Comparison of ENCODE assay signal across 8 cellular contexts in genomic region chr1:52127181-52128175, GRCh38. TPM values are rescaled to one million over a fixed set of nuclear protein-coding genes. Genes with fewer than 3 reads are reported as not detected.
DNase-seq lines count a peak whose midpoint lies in the region; ATAC-seq and TF ChIP-seq lines count a peak whose summit lies in the region.

No MANE protein-coding gene starts in this region.

- in situ Hi-C loops in astrocyte of the cerebellum (cut with HindIII; ENCODE audit: low sequenced_read_pairs): no loop called here

- peaks cover 3% of the 10 kb centered on the region for H3K27me3 Mint-ChIP-seq in Caco-2 (ENCODE audit: insufficient read depth, unreplicated experiment)
- H3K27me3 Mint-ChIP-seq in stimulated activated naive CD8-positive, alpha-beta T cell treated with anti-CD3 and anti-CD28 coated beads, Interleukin-15, amount 100 ng/mL, for 72 hours: peaks cover 18% of the 10 kb centered on the region

- H3K9me2 ChIP-seq in hepatocyte (replicated peaks; ENCODE audit: insufficient read depth): no peaks in the 10 kb centered on the region

- H3K36me3 Mint-ChIP-seq in Caco-2 (ENCODE audit: insufficient read depth, unreplicated experiment): no peaks in the 10 kb centered on the region

- H3K4me1 ChIP-seq in Caco-2 (no peaks in the 10 kb centered on the region), hepatocyte (ENCODE audit: insufficient read depth) (no peaks in the 10 kb centered on the region)

- H3K27ac Mint-ChIP-seq in Caco-2 (ENCODE audit: unreplicated experiment): no peak overlapping the region
- no peak overlapping the region for H3K27ac Mint-ChIP-seq in stimulated activated naive CD8-positive, alpha-beta T cell treated with anti-CD3 and anti-CD28 coated beads, Interleukin-15, amount 100 ng/mL, for 72 hours

- DNase-seq in Caco-2 (peak; percentile 37 to 48), HEK293T (ENCODE audit: extremely low spot score) (peak; percentile 55), NCI-H748 treated with DMSO at 0.1 percent for 48 hours (lab: John Stamatoyannopoulos, UW) (peak; percentile 50), astrocyte of the cerebellum (ENCODE audit: low read depth) (peak; percentile 62), hepatocyte (ENCODE audit: low spot score) (peak; percentile 61)
- DNase-seq in stimulated activated naive CD8-positive, alpha-beta T cell treated with anti-CD3 and anti-CD28 coated beads, Interleukin-15, amount 100 ng/mL, for 72 hours: no peak

- intact Hi-C loops in Caco-2 (cut with micrococcal nuclease; ENCODE audit: unreplicated experiment): loop anchor here (1.0 kb wide), 3 partner anchors 169 to 241 kb away; no protein-coding TSS in a partner anchor

- BruUV-seq in Caco-2 (replicated peaks; lab: Mats Ljungman, UMichigan): no TSS peak

- ATAC-seq in stimulated activated naive CD8-positive, alpha-beta T cell treated with anti-CD3 and anti-CD28 coated beads, Interleukin-15, amount 100 ng/mL, for 72 hours: peak; percentile 63
- no peak for ATAC-seq in GM21529 (IDR thresholded peaks at IDR 0.05; ENCODE audit: unreplicated experiment)
- no peak for ATAC-seq in HG03039 (IDR thresholded peaks at IDR 0.05; ENCODE audit: unreplicated experiment)

- no peaks in the 10 kb centered on the region for H3K79me2 ChIP-seq in hepatocyte

- H2AFZ ChIP-seq in hepatocyte: peak overlapping the region; percentile 19

- no peaks in the 10 kb centered on the region for H4K20me1 ChIP-seq in hepatocyte (ENCODE audit: insufficient read depth, poor library complexity, severe bottlenecking)

- TF ChIP-seq CTCF in Caco-2 (IDR thresholded peaks at IDR 0.05; ENCODE audit: insufficient read depth in 1 of 2, low read depth in 1 of 2, low read length in 1 of 2, severe bottlenecking in 1 of 2, unreplicated experiment in 1 of 2): peak; percentile 38 to 66
- TF ChIP-seq CTCF in astrocyte of the cerebellum (IDR thresholded peaks at IDR 0.05; ENCODE audit: low read depth, low read length, missing control alignments): peak; percentile 74
- peak; percentile 79 for TF ChIP-seq CTCF in hepatocyte (IDR thresholded peaks at IDR 0.05; ENCODE audit: poor library complexity)

- H3K4me3 ChIP-seq in Caco-2 (ENCODE audit: low read depth, low read length): no peak overlapping the region
- no peak overlapping the region for H3K4me3 ChIP-seq in astrocyte of the cerebellum (ENCODE audit: low read depth, low read length)
- H3K4me3 ChIP-seq in hepatocyte: no peak overlapping the region

- no peaks in the 10 kb centered on the region for H3K4me1 Mint-ChIP-seq in Caco-2 (ENCODE audit: low read depth, unreplicated experiment)
- peaks cover 7% of the 10 kb centered on the region for H3K4me1 Mint-ChIP-seq in stimulated activated naive CD8-positive, alpha-beta T cell treated with anti-CD3 and anti-CD28 coated beads, Interleukin-15, amount 100 ng/mL, for 72 hours

- no peaks in the 10 kb centered on the region for H3K9me3 Mint-ChIP-seq in Caco-2 (ENCODE audit: unreplicated experiment)
- H3K9me3 Mint-ChIP-seq in stimulated activated naive CD8-positive, alpha-beta T cell treated with anti-CD3 and anti-CD28 coated beads, Interleukin-15, amount 100 ng/mL, for 72 hours: no peaks in the 10 kb centered on the region

- H3K9me3 ChIP-seq in Caco-2 (no peaks in the 10 kb centered on the region; the same call in 1 of the 2 replicates), hepatocyte (ENCODE audit: low read depth) (no peaks in the 10 kb centered on the region)

- H3K36me3 ChIP-seq in Caco-2 (ENCODE audit: control insufficient read depth, insufficient read depth, low read length): no peaks in the 10 kb centered on the region
- H3K36me3 ChIP-seq in hepatocyte (replicated peaks; ENCODE audit: insufficient read depth, low read depth): no peaks in the 10 kb centered on the region

- no peak overlapping the region for H3K4me3 Mint-ChIP-seq in Caco-2 (ENCODE audit: unreplicated experiment)
- no peak overlapping the region for H3K4me3 Mint-ChIP-seq in stimulated activated naive CD8-positive, alpha-beta T cell treated with anti-CD3 and anti-CD28 coated beads, Interleukin-15, amount 100 ng/mL, for 72 hours

- no peak overlapping the region for H3K4me2 ChIP-seq in hepatocyte

- POLR2A ChIA-PET in Caco-2 (lab: Charles Lee): no interaction called here
- POLR2A ChIA-PET in HEK293T (lab: Yijun Ruan, JAX): no interaction called here

- H3K27me3 ChIP-seq in Caco-2 (replicated peaks; ENCODE audit: control insufficient read depth, insufficient read depth, low read length) (no peaks in the 10 kb centered on the region), hepatocyte (peaks cover 3% of the 10 kb centered on the region)

- CTCF ChIA-PET in Caco-2 (lab: Charles Lee) (interaction anchor here (1.0 to 2.0 kb wide), 3 partner anchors 169 to 221 kb away, joined by 4 to 6 read pairs (median 5); no protein-coding TSS in a partner anchor), HEK293T (lab: Yijun Ruan, JAX) (interaction anchor here (0.6 to 2.6 kb wide), 5 partner anchors 10 to 223 kb away, joined by 3 to 15 read pairs (median 5); no protein-coding TSS in a partner anchor)

- 38% methylated on average over 5 of the region's 5 CpGs for WGBS in hepatocyte (ENCODE audit: low lambda C conversion rate, missing lambda C conversion rate)

- H3K27ac ChIP-seq in hepatocyte: no peak overlapping the region

TF ChIP-seq in HEK293T, 16 proteins besides CTCF, POLR2A, EP300 and RAD21:
- TF ChIP-seq HDGF (IDR thresholded peaks at IDR 0.05; ENCODE audit: borderline replicate concordance): no peak
- TF ChIP-seq SUZ12 (IDR thresholded peaks at IDR 0.05): no peak
- no peak for TF ChIP-seq BHLHE40 (IDR thresholded peaks at IDR 0.05; ENCODE audit: borderline replicate concordance)
- no peak for TF ChIP-seq LEF1 (IDR thresholded peaks at IDR 0.05; ENCODE audit: borderline replicate concordance)
- TF ChIP-seq L3MBTL2 (conservative IDR thresholded peaks at IDR 0.05): no peak
- TF ChIP-seq FOXK2 (IDR thresholded peaks at IDR 0.05): no peak
- TF ChIP-seq ARNT (IDR thresholded peaks at IDR 0.05): no peak
- no peak for TF ChIP-seq FOXA1 (IDR thresholded peaks at IDR 0.05)

RNA-seq across cellular contexts. Expression of gene ZFYVE9, which starts 14.4 kb away (rescaled TPM):
- total RNA-seq in Caco-2 (2022) (18.0 and 18.4 TPM in 2 replicates), hepatocyte (29.0 and 31.0 TPM in 2 replicates)
- polyA plus RNA-seq in hepatocyte: 3.2 and 4.6 TPM in 2 replicates

Comparison
In these comparisons a context has a peak if more than half of its experiments do, and no peak if none do; other contexts are left out.
1. DNase-seq: peak in Caco-2 (2 of 2), HEK293T (single experiment), NCI-H748 treated with DMSO at 0.1 percent for 48 hours (single experiment), astrocyte of the cerebellum (single experiment) and hepatocyte (single experiment); none in stimulated activated naive CD8-positive, alpha-beta T cell treated with anti-CD3 and anti-CD28 coated beads, Interleukin-15, amount 100 ng/mL, for 72 hours (0 of 2).
2. Peak in every context shown above with its lines, with median percentiles within 50 percentile points of each other: CTCF ChIP-seq.